Comparison of ENCODE assay signal across 8 cellular contexts in genomic region chr17:38454528-38454927, GRCh38. TPM values are rescaled to one million over a fixed set of nuclear protein-coding genes. Genes with fewer than 3 reads are reported as not detected.
DNase-seq lines count a peak whose midpoint lies in the region; ATAC-seq, FAIRE-seq and TF ChIP-seq lines count a peak whose summit lies in the region.

No MANE protein-coding gene starts in this region.

- TF ChIP-seq CTCF in bronchial epithelial cell (IDR thresholded peaks at IDR 0.05; ENCODE audit: insufficient read depth, low read length, severe bottlenecking): no peak

- peak overlapping the region in 1 of 5 donors; percentile 59 for H3K9ac ChIP-seq in subcutaneous abdominal adipose tissue (ENCODE audit: low read length in 5 of 5)

- FAIRE-seq in bronchial epithelial cell (lab: Jason Lieb, UNC): no peak

- H3K27me3 ChIP-seq in bronchial epithelial cell (ENCODE audit: control insufficient read depth, insufficient read depth, low read length): no peaks in the 10 kb centered on the region
- peaks cover 4 to 12% (median 4%) of the 10 kb centered on the region in 5 donors for H3K27me3 ChIP-seq in subcutaneous abdominal adipose tissue (ENCODE audit: control insufficient read depth in 5 of 5, insufficient read depth in 4 of 5, low read length in 5 of 5)

- H3K36me3 ChIP-seq in bronchial epithelial cell (ENCODE audit: control insufficient read depth, insufficient read depth, low read length) (peaks cover 16% of the 10 kb centered on the region), subcutaneous abdominal adipose tissue (ENCODE audit: control insufficient read depth in 5 of 5, insufficient read depth in 5 of 5, low read length in 5 of 5) (peaks cover 0 to 21% (median 18%) of the 10 kb centered on the region in 5 donors)

- DNase-seq in NCI-H2196 (lab: John Stamatoyannopoulos, UW; ENCODE audit: unreplicated experiment) (peak; percentile 41), NCI-H2196 treated with DMSO at 0.1 percent for 48 hours (lab: John Stamatoyannopoulos, UW; ENCODE audit: unreplicated experiment) (no peak), bronchial epithelial cell (ENCODE audit: low read depth) (peak; percentile 77), islet precursor cell (peak; percentile 68)
- DNase-seq in activated CD4-positive, alpha-beta T cell treated with anti-CD3 and anti-CD28 coated beads, Interleukin-2, amount 50 U/mL, for 4 hours: no peak
- DNase-seq in stimulated activated CD4-positive, alpha-beta T cell treated with anti-CD3 and anti-CD28 coated beads, Interleukin-4, amount 100 ng/mL, for 4 hours: no peak

- H3K4me3 ChIP-seq in bronchial epithelial cell (ENCODE audit: low read depth, low read length) (peak overlapping the region; percentile 57), subcutaneous abdominal adipose tissue (ENCODE audit: low read depth in 1 of 5, low read length in 5 of 5) (peak overlapping the region in 4 of 5 donors; percentile 24 to 58 (median 51))

- no peaks in the 10 kb centered on the region for H3K9me3 ChIP-seq in subcutaneous abdominal adipose tissue (ENCODE audit: control insufficient read depth in 5 of 5, low read length in 5 of 5)

- ATAC-seq in GM19328 (IDR thresholded peaks at IDR 0.05; ENCODE audit: unreplicated experiment): no peak

- H3K4me1 ChIP-seq in subcutaneous abdominal adipose tissue (ENCODE audit: control insufficient read depth in 5 of 5, insufficient read depth in 5 of 5, low read length in 5 of 5): peaks cover 6 to 62% (median 39%) of the 10 kb centered on the region in 5 donors

- H3K27ac ChIP-seq in subcutaneous abdominal adipose tissue (ENCODE audit: low read depth, low read length): no peak overlapping the region

RNA-seq across cellular contexts. Expression of gene ARHGAP23, which starts 26.3 kb away (rescaled TPM):
- 15.8 and 18.1 TPM in 2 replicates for total RNA-seq in bronchial epithelial cell

Comparison
In these comparisons a context has a peak if more than half of its experiments do, and no peak if none do; other contexts are left out.
1. DNase-seq: peak in NCI-H2196 (single experiment), bronchial epithelial cell (single experiment) and islet precursor cell (single experiment); none in NCI-H2196 treated with DMSO at 0.1 percent for 48 hours (single experiment), activated CD4-positive, alpha-beta T cell treated with anti-CD3 and anti-CD28 coated beads, Interleukin-2, amount 50 U/mL, for 4 hours (0 of 2) and stimulated activated CD4-positive, alpha-beta T cell treated with anti-CD3 and anti-CD28 coated beads, Interleukin-4, amount 100 ng/mL, for 4 hours (0 of 2).